Comparison of ENCODE assay signal across 10 cellular contexts in the genomic region with DNA sequence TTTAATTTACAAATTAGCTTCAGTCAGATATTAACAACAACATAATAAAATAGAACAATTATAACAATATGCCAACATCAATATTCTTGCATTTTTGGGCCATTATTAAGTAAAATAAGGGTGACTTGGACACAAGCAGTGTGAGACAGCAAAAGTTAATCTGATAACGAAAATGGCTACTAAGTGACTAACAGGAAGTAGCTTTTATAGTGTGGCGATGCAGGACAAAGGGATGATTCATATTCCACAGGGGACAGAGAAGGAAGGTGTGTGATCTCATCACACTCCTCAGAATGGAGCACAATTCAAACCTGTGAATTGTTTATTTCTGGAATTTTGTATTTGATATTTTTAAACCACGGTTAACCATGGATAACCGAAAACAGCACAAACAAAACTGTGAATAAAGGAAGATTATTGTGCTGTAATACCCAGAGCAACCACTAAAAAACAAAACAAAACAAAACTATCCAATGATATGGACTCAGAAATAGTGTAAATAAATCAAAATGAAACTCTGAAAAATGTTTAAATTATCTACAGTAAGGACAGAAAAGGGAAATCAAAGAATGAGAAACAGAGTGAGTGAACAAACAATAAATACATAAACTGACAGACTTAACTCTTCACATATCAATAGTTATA.
DNase-seq lines count a peak whose midpoint lies in the region; ATAC-seq and TF ChIP-seq lines count a peak whose summit lies in the region.
"Had no signal": no experiment of that assay in that cellular context is flagged by ENCODE, and none has a peak within 500 bp of the region (broad histone marks: within the 10 kb centered on the region; RNA-seq: fewer than 3 reads in every experiment).

No MANE protein-coding gene starts in this region.

- BruUV-seq in mammary epithelial cell (replicated peaks; lab: Mats Ljungman, UMichigan): no TSS peak

- H3K4me3 ChIP-seq in DOHH2 (ENCODE audit: low read length) (no peak overlapping the region), mammary epithelial cell (replicated peaks in 1 of 3; ENCODE audit: insufficient read depth in 1 of 3, low read depth in 2 of 3, low read length in 3 of 3) (no peak overlapping the region), neuron (ENCODE audit: low read length) (no peak overlapping the region), BE2C (ENCODE audit: low read depth, low read length) (no peak overlapping the region), suprapubic skin (no peak overlapping the region)

- intact Hi-C loops in mammary epithelial cell (cut with micrococcal nuclease): no loop called here

- H3K9me2 ChIP-seq in DOHH2 (replicated peaks; ENCODE audit: control insufficient read depth, low read length): no peaks in the 10 kb centered on the region

- CTCF ChIA-PET in mammary epithelial cell (lab: Charles Lee; ENCODE audit: low non-redundant PET): no interaction called here

- H3K4me1 ChIP-seq in DOHH2 (ENCODE audit: control insufficient read depth, low read length): no peaks in the 10 kb centered on the region
- H3K4me1 ChIP-seq in mammary epithelial cell (ENCODE audit: insufficient read depth, low read length): no peaks in the 10 kb centered on the region
- peaks cover 3% of the 10 kb centered on the region for H3K4me1 ChIP-seq in neuron (ENCODE audit: insufficient read depth, low read length)
- no peaks in the 10 kb centered on the region for H3K4me1 ChIP-seq in BE2C
- no peaks in the 10 kb centered on the region for H3K4me1 ChIP-seq in suprapubic skin

- H2AFZ ChIP-seq in mammary epithelial cell (ENCODE audit: low read depth, low read length) (peak overlapping the region; percentile 30), neuron (ENCODE audit: low read depth, low read length) (peak overlapping the region; percentile 38)

- H3K4me2 ChIP-seq in DOHH2 (ENCODE audit: low read length) (no peak overlapping the region), mammary epithelial cell (ENCODE audit: insufficient read depth, low read depth, low read length) (peak overlapping the region; percentile 26)

- H4K20me1 ChIP-seq in DOHH2 (ENCODE audit: control insufficient read depth, insufficient read depth, low read depth, low read length) (no peaks in the 10 kb centered on the region), mammary epithelial cell (ENCODE audit: insufficient read depth, low read length) (no peaks in the 10 kb centered on the region)

- no peaks in the 10 kb centered on the region for H3F3A ChIP-seq in DOHH2 (ENCODE audit: control insufficient read depth, insufficient read depth)

- no peaks in the 10 kb centered on the region for H3K9me3 ChIP-seq in DOHH2 (ENCODE audit: control insufficient read depth, insufficient read depth, low read length)
- H3K9me3 ChIP-seq in mammary epithelial cell (replicated peaks; ENCODE audit: insufficient read depth, low read length): no peaks in the 10 kb centered on the region
- H3K9me3 ChIP-seq in neuron (ENCODE audit: low read length): no peaks in the 10 kb centered on the region
- H3K9me3 ChIP-seq in BE2C: no peaks in the 10 kb centered on the region
- H3K9me3 ChIP-seq in suprapubic skin: no peaks in the 10 kb centered on the region

- dilution Hi-C loops in mammary epithelial cell (cut with HindIII; ENCODE audit: low sequenced_read_pairs): no loop called here

- H3K79me2 ChIP-seq in DOHH2 (ENCODE audit: control insufficient read depth, low read length) (no peaks in the 10 kb centered on the region), mammary epithelial cell (ENCODE audit: insufficient read depth, low read length) (no peaks in the 10 kb centered on the region)

- no peak for TF ChIP-seq POLR2A in suprapubic skin (IDR thresholded peaks at IDR 0.05)

- ATAC-seq in GM21381 (IDR thresholded peaks at IDR 0.05; ENCODE audit: unreplicated experiment) (no peak), HG02763 (IDR thresholded peaks at IDR 0.05; ENCODE audit: unreplicated experiment) (no peak)
- ATAC-seq: activated CD4-positive, alpha-beta T cell treated with anti-CD3 and anti-CD28 coated beads for 36 hours had no signal

- in situ Hi-C loops in mammary epithelial cell (cut with MboI; ENCODE audit: low sequenced_read_pairs in 2 of 2): no loop called here

- H3K27ac ChIP-seq in DOHH2 (ENCODE audit: low read depth, low read length) (no peak overlapping the region), mammary epithelial cell (ENCODE audit: insufficient read depth, low read depth, low read length) (peak overlapping the region; percentile 53), suprapubic skin (no peak overlapping the region)

- DNase-seq in MV-4-11 (lab: John Stamatoyannopoulos, UW): peak; percentile 64
- peak; percentile 70 for DNase-seq in mammary epithelial cell
- no peak for DNase-seq in BE2C
- no peak for DNase-seq in suprapubic skin (ENCODE audit: low spot score in 2 of 2)
- DNase-seq: activated CD4-positive, alpha-beta T cell treated with anti-CD3 and anti-CD28 coated beads for 36 hours; stimulated activated naive CD4-positive, alpha-beta T cell treated with Interleukin-2 at 50 U/mL for 16 hours had no signal

- no peak overlapping the region for H3K9ac ChIP-seq in mammary epithelial cell (ENCODE audit: insufficient read depth, low read length)

- TF ChIP-seq CTCF in DOHH2 (IDR thresholded peaks at IDR 0.05; ENCODE audit: low read depth, low read length, poor library complexity, severe bottlenecking): peak; percentile 14
- TF ChIP-seq CTCF in mammary epithelial cell (conservative IDR thresholded peaks at IDR 0.05 in 1 of 2, IDR thresholded peaks at IDR 0.05 in 1 of 2; ENCODE audit: extremely low read depth in 1 of 2, insufficient read depth in 1 of 2, low read depth in 1 of 2, low read length in 2 of 2): peak; percentile 4 to 10
- TF ChIP-seq CTCF in BE2C (IDR thresholded peaks at IDR 0.05; ENCODE audit: low read depth, low read length): no peak
- TF ChIP-seq CTCF in suprapubic skin (IDR thresholded peaks at IDR 0.05): no peak

- H3K27me3 ChIP-seq in DOHH2 (ENCODE audit: control insufficient read depth, low read length) (0 out of 2 replicates have a peak, but pooled peaks cover 4% of the 10 kb centered on the region), mammary epithelial cell (ENCODE audit: insufficient read depth, low read length) (no peaks in the 10 kb centered on the region), neuron (ENCODE audit: insufficient read depth, low read length) (no peaks in the 10 kb centered on the region), BE2C (no peaks in the 10 kb centered on the region), suprapubic skin (no peaks in the 10 kb centered on the region)

- no peaks in the 10 kb centered on the region for H3K36me3 ChIP-seq in DOHH2 (ENCODE audit: control insufficient read depth, low read length)
- no peaks in the 10 kb centered on the region for H3K36me3 ChIP-seq in mammary epithelial cell (ENCODE audit: insufficient read depth, low read length)
- H3K36me3 ChIP-seq in neuron (ENCODE audit: insufficient read depth, low read length): no peaks in the 10 kb centered on the region
- no peaks in the 10 kb centered on the region for H3K36me3 ChIP-seq in BE2C
- no peaks in the 10 kb centered on the region for H3K36me3 ChIP-seq in suprapubic skin

- no peak for TF ChIP-seq EP300 in suprapubic skin (IDR thresholded peaks at IDR 0.05)

- 35% methylated on average over 4 of the region's 4 CpGs for WGBS in mammary epithelial cell (ENCODE audit: low coverage, missing lambda C conversion rate)
- WGBS in suprapubic skin: 66% methylated on average over 4 of the region's 4 CpGs

Comparison
In these comparisons a context has a peak if more than half of its experiments do, and no peak if none do; other contexts are left out.
1. CTCF ChIP-seq: peak in DOHH2 (single experiment) and mammary epithelial cell (2 of 2); none in BE2C (single experiment) and suprapubic skin (0 of 2).
2. DNase-seq: peak in MV-4-11 (single experiment) and mammary epithelial cell (single experiment); none in BE2C (single experiment) and suprapubic skin (0 of 2).